ENCODE assay signal across 1 cellular context in the genomic region with DNA sequence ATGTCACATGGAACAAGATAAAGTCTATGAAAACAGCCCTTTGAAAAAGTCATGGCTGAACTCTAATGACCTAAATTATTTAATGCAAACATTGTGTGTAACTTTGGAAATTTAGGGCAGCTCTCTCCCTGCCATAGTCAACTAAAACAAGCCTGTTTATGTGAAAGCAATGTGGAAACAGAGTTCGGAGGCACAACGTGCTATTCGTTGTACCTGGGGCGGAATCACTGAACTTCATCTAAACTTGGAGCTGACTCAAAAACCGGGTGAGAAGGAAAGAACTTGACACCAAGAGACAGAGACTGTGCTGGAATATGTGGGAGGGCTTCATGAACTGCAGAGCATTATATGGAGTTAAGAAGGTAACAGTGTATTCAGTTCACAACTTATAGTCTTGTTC.
A peak's percentile ranks its signal among the peaks of the same experiment; 100 is the strongest.
TF ChIP-seq lines count a peak whose summit lies in the region.

No MANE protein-coding gene starts in this region.

TF ChIP-seq in HepG2, 621 proteins besides CTCF, POLR2A, EP300 and RAD21 (continued from another document):
- TF ChIP-seq, protein P1, sequence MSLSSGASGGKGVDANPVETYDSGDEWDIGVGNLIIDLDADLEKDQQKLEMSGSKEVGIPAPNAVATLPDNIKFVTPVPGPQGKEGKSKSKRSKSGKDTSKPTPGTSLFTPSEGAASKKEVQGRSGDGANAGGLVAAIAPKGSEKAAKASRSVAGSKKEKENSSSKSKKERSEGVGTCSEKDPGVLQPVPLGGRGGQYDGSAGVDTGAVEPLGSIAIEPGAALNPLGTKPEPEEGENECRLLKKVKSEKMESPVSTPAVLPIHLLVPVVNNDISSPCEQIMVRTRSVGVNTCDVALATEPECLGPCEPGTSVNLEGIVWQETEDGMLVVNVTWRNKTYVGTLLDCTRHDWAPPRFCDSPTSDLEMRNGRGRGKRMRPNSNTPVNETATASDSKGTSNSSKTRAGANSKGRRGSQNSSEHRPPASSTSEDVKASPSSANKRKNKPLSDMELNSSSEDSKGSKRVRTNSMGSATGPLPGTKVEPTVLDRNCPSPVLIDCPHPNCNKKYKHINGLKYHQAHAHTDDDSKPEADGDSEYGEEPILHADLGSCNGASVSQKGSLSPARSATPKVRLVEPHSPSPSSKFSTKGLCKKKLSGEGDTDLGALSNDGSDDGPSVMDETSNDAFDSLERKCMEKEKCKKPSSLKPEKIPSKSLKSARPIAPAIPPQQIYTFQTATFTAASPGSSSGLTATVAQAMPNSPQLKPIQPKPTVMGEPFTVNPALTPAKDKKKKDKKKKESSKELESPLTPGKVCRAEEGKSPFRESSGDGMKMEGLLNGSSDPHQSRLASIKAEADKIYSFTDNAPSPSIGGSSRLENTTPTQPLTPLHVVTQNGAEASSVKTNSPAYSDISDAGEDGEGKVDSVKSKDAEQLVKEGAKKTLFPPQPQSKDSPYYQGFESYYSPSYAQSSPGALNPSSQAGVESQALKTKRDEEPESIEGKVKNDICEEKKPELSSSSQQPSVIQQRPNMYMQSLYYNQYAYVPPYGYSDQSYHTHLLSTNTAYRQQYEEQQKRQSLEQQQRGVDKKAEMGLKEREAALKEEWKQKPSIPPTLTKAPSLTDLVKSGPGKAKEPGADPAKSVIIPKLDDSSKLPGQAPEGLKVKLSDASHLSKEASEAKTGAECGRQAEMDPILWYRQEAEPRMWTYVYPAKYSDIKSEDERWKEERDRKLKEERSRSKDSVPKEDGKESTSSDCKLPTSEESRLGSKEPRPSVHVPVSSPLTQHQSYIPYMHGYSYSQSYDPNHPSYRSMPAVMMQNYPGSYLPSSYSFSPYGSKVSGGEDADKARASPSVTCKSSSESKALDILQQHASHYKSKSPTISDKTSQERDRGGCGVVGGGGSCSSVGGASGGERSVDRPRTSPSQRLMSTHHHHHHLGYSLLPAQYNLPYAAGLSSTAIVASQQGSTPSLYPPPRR (CRISPR knock-in tag; IDR thresholded peaks at IDR 0.05; ENCODE audit: borderline replicate concordance) = no peak
- TF ChIP-seq PRPF4 (IDR thresholded peaks at IDR 0.05; ENCODE audit: low read depth, low read length, poor library complexity, severe bottlenecking) (peak; percentile 83), FOSL2 (CRISPR knock-in tag; IDR thresholded peaks at IDR 0.05) (no peak), MIER3 (CRISPR knock-in tag; IDR thresholded peaks at IDR 0.05; ENCODE audit: borderline replicate concordance) (no peak), ZNF878 (CRISPR knock-in tag; IDR thresholded peaks at IDR 0.05) (0 out of 2 replicates have a peak, but pooled peaks have one; percentile 14), ZBTB38 (CRISPR knock-in tag; IDR thresholded peaks at IDR 0.05) (peak; percentile 59), ZNF136 (CRISPR knock-in tag; IDR thresholded peaks at IDR 0.05; ENCODE audit: low read depth) (no peak), NFE2 (CRISPR knock-in tag; IDR thresholded peaks at IDR 0.05) (no peak), NFE2L2 (IDR thresholded peaks at IDR 0.05; ENCODE audit: low read length) (no peak), XBP1 (CRISPR knock-in tag; IDR thresholded peaks at IDR 0.05) (no peak), RAD51 (IDR thresholded peaks at IDR 0.05; ENCODE audit: borderline replicate concordance) (no peak), ZBTB1 (CRISPR knock-in tag; IDR thresholded peaks at IDR 0.05; ENCODE audit: borderline replicate concordance) (no peak), RCOR2 (CRISPR knock-in tag; IDR thresholded peaks at IDR 0.05) (no peak), ZNF772 (CRISPR knock-in tag; IDR thresholded peaks at IDR 0.05) (no peak)
- TF ChIP-seq, protein P2, sequence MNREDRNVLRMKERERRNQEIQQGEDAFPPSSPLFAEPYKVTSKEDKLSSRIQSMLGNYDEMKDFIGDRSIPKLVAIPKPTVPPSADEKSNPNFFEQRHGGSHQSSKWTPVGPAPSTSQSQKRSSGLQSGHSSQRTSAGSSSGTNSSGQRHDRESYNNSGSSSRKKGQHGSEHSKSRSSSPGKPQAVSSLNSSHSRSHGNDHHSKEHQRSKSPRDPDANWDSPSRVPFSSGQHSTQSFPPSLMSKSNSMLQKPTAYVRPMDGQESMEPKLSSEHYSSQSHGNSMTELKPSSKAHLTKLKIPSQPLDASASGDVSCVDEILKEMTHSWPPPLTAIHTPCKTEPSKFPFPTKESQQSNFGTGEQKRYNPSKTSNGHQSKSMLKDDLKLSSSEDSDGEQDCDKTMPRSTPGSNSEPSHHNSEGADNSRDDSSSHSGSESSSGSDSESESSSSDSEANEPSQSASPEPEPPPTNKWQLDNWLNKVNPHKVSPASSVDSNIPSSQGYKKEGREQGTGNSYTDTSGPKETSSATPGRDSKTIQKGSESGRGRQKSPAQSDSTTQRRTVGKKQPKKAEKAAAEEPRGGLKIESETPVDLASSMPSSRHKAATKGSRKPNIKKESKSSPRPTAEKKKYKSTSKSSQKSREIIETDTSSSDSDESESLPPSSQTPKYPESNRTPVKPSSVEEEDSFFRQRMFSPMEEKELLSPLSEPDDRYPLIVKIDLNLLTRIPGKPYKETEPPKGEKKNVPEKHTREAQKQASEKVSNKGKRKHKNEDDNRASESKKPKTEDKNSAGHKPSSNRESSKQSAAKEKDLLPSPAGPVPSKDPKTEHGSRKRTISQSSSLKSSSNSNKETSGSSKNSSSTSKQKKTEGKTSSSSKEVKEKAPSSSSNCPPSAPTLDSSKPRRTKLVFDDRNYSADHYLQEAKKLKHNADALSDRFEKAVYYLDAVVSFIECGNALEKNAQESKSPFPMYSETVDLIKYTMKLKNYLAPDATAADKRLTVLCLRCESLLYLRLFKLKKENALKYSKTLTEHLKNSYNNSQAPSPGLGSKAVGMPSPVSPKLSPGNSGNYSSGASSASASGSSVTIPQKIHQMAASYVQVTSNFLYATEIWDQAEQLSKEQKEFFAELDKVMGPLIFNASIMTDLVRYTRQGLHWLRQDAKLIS (CRISPR knock-in tag; IDR thresholded peaks at IDR 0.05) = no peak
- TF ChIP-seq, protein P3, sequence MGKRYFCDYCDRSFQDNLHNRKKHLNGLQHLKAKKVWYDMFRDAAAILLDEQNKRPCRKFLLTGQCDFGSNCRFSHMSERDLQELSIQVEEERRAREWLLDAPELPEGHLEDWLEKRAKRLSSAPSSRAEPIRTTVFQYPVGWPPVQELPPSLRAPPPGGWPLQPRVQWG (CRISPR knock-in tag; IDR thresholded peaks at IDR 0.05; ENCODE audit: borderline replicate concordance, low read depth) = no peak
TF ChIP-seq in HepG2: peak in this region for 3.
